Comparison of ENCODE assay signal across 27 cellular contexts in the genomic region with DNA sequence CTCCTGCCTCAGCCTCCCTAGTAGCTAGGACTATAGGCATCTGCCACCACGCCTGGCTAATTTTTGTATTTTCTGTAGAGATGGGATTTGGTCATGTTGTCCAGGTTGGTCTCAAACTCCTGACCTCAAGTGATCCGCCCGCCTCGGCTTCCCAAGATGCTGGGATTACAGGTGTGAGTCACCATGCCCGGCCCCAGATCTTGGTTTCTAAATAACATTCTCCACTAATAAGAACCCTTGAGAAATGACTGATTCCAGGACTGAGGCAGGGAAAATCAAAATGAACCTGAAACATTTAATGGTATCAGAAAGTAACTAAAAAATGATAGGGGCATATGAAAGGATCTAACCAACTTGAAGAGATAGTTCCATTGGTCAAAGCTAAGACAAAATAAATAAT. TPM values are rescaled to one million over a fixed set of nuclear protein-coding genes. Genes with fewer than 3 reads are reported as not detected.
DNase-seq lines count a peak whose midpoint lies in the region; ATAC-seq, FAIRE-seq and TF ChIP-seq lines count a peak whose summit lies in the region.
"Had no signal": no experiment of that assay in that cellular context is flagged by ENCODE, and none has a peak within 500 bp of the region (broad histone marks: within the 10 kb centered on the region; RNA-seq: fewer than 3 reads in every experiment).

No MANE protein-coding gene starts in this region.

- CTCF ChIA-PET in activated CD4-positive, alpha-beta T cell treated with anti-CD3 and anti-CD28 coated beads for 36 hours (lab: Charles Lee): no interaction called here
- CTCF ChIA-PET in WTC11 (lab: Charles Lee): no interaction called here

- no peak for TF ChIP-seq CTCF in GM12865 (IDR thresholded peaks at IDR 0.05; ENCODE audit: insufficient read depth, low read depth, low read length, missing control alignments)
- no peak for TF ChIP-seq CTCF in WTC11 (IDR thresholded peaks at IDR 0.05)
- no peak for TF ChIP-seq CTCF in epithelial cell of esophagus (IDR thresholded peaks at IDR 0.05; ENCODE audit: insufficient read depth, low read depth, low read length, missing control alignments)

- no peaks in the 10 kb centered on the region for H3K9me3 Mint-ChIP-seq in activated CD4-positive, alpha-beta T cell treated with anti-CD3 and anti-CD28 coated beads for 36 hours (ENCODE audit: low read depth)
- H3K9me3 Mint-ChIP-seq in WTC11: no peaks in the 10 kb centered on the region
- H3K9me3 Mint-ChIP-seq: CD8-positive, alpha-beta memory T cell had no signal

- peak; percentile 9 for DNase-seq in activated CD4-positive, alpha-beta T cell treated with anti-CD3 and anti-CD28 coated beads for 36 hours
- DNase-seq in activated CD4-positive, alpha-beta T cell treated with anti-CD3 and anti-CD28 coated beads for 48 hours: no peak
- DNase-seq in GM12865 (ENCODE audit: low read depth): peak; percentile 5
- DNase-seq in WTC11 (ENCODE audit: low spot score): no peak
- DNase-seq in epithelial cell of esophagus (ENCODE audit: low read depth): peak; percentile 6
- DNase-seq in GM12891 (ENCODE audit: insufficient read length, low spot score): no peak
- no peak for DNase-seq in hippocampal formation (lab: John Stamatoyannopoulos, UW)
- DNase-seq: Calu3; CD8-positive, alpha-beta memory T cell; DMS79 treated with DMSO at 0.1 percent for 48 hours; GF-D8; H7; Karpas-422; MG63; NCI-H1105 treated with DMSO at 0.1 percent for 48 hours; NCI-H146; NCI-H2029; NCI-H446; NCI-H524 treated with DMSO at 0.1 percent for 48 hours; NCI-H774; PC-9; SJCRH30 had no signal

- POLR2A ChIA-PET in activated CD4-positive, alpha-beta T cell treated with anti-CD3 and anti-CD28 coated beads for 36 hours (lab: Charles Lee): no interaction called here
- POLR2A ChIA-PET in WTC11 (lab: Charles Lee): no interaction called here

- intact Hi-C loops in activated CD4-positive, alpha-beta T cell treated with anti-CD3 and anti-CD28 coated beads for 36 hours (cut with DNase I, micrococcal nuclease): no loop called here

- peaks cover 3% of the 10 kb centered on the region for H3K4me1 Mint-ChIP-seq in activated CD4-positive, alpha-beta T cell treated with anti-CD3 and anti-CD28 coated beads for 36 hours
- peaks cover 11% of the 10 kb centered on the region for H3K4me1 Mint-ChIP-seq in WTC11

- no peaks in the 10 kb centered on the region for H3K36me3 Mint-ChIP-seq in activated CD4-positive, alpha-beta T cell treated with anti-CD3 and anti-CD28 coated beads for 36 hours (ENCODE audit: low read depth)
- H3K36me3 Mint-ChIP-seq in WTC11: peaks cover 8% of the 10 kb centered on the region; the same call in 1 of the 2 replicates

- no peak overlapping the region for H3K4me3 Mint-ChIP-seq in activated CD4-positive, alpha-beta T cell treated with anti-CD3 and anti-CD28 coated beads for 36 hours
- H3K4me3 Mint-ChIP-seq in WTC11: no peak overlapping the region
- H3K4me3 Mint-ChIP-seq: B cell; CD8-positive, alpha-beta memory T cell had no signal

- no peak for TF ChIP-seq POLR2A in GM12891 (IDR thresholded peaks at IDR 0.05; ENCODE audit: low read depth, low read length)

- peak; percentile 26 for ATAC-seq in activated CD4-positive, alpha-beta T cell treated with anti-CD3 and anti-CD28 coated beads for 36 hours
- ATAC-seq in WTC11 (no peak), GM19328 (IDR thresholded peaks at IDR 0.05; ENCODE audit: unreplicated experiment) (no peak)
- ATAC-seq: HepG2, Right ventricle myocardium inferior had no signal

- H3K4me3 ChIP-seq in GM12865 (ENCODE audit: low read depth, low read length) (no peak overlapping the region), epithelial cell of esophagus (ENCODE audit: low read length) (no peak overlapping the region)
- H3K4me3 ChIP-seq: MG63, PC-9, SJCRH30 had no signal

- H3K27ac Mint-ChIP-seq in activated CD4-positive, alpha-beta T cell treated with anti-CD3 and anti-CD28 coated beads for 36 hours: no peak overlapping the region
- H3K27ac Mint-ChIP-seq in WTC11: peak overlapping the region; percentile 28; the same call in 1 of the 2 replicates
- H3K27ac Mint-ChIP-seq: B cell; CD8-positive, alpha-beta memory T cell had no signal

- FAIRE-seq in GM12891 (lab: Jason Lieb, UNC): no peak
- FAIRE-seq: GM19239, HepG2 had no signal

- no peaks in the 10 kb centered on the region for H3K27me3 Mint-ChIP-seq in activated CD4-positive, alpha-beta T cell treated with anti-CD3 and anti-CD28 coated beads for 36 hours
- no peaks in the 10 kb centered on the region for H3K27me3 Mint-ChIP-seq in WTC11 (ENCODE audit: low read depth)
- H3K27me3 Mint-ChIP-seq: B cell; CD8-positive, alpha-beta memory T cell had no signal

TF ChIP-seq in WTC11, 78 proteins besides CTCF, POLR2A, EP300 and RAD21 (continues in another document):
- TF ChIP-seq, protein P1, sequence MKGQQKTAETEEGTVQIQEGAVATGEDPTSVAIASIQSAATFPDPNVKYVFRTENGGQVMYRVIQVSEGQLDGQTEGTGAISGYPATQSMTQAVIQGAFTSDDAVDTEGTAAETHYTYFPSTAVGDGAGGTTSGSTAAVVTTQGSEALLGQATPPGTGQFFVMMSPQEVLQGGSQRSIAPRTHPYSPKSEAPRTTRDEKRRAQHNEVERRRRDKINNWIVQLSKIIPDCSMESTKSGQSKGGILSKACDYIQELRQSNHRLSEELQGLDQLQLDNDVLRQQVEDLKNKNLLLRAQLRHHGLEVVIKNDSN (CRISPR knock-in tag; IDR thresholded peaks at IDR 0.05): no peak
- no peak for TF ChIP-seq ZNF263 (CRISPR knock-in tag; IDR thresholded peaks at IDR 0.05; ENCODE audit: low read depth)
- no peak for TF ChIP-seq FOXP1 (CRISPR knock-in tag; IDR thresholded peaks at IDR 0.05; ENCODE audit: borderline replicate concordance)
- TF ChIP-seq SOX15 (CRISPR knock-in tag; IDR thresholded peaks at IDR 0.05): no peak
- TF ChIP-seq, protein P2, sequence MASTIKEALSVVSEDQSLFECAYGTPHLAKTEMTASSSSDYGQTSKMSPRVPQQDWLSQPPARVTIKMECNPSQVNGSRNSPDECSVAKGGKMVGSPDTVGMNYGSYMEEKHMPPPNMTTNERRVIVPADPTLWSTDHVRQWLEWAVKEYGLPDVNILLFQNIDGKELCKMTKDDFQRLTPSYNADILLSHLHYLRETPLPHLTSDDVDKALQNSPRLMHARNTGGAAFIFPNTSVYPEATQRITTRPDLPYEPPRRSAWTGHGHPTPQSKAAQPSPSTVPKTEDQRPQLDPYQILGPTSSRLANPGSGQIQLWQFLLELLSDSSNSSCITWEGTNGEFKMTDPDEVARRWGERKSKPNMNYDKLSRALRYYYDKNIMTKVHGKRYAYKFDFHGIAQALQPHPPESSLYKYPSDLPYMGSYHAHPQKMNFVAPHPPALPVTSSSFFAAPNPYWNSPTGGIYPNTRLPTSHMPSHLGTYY (CRISPR knock-in tag; IDR thresholded peaks at IDR 0.05): no peak
- no peak for TF ChIP-seq ELF4 (CRISPR knock-in tag; IDR thresholded peaks at IDR 0.05; ENCODE audit: low read depth)
- TF ChIP-seq CBFB (CRISPR knock-in tag; IDR thresholded peaks at IDR 0.05; ENCODE audit: low read depth): no peak
- TF ChIP-seq MYBL2 (CRISPR knock-in tag; IDR thresholded peaks at IDR 0.05): no peak
- no peak for TF ChIP-seq ATF1 (CRISPR knock-in tag; IDR thresholded peaks at IDR 0.05)

TF ChIP-seq in GM12891, 5 proteins besides CTCF, POLR2A, EP300 and RAD21:
- TF ChIP-seq POLR2AphosphoS5 (IDR thresholded peaks at IDR 0.05; ENCODE audit: low read depth, low read length): no peak
- no peak for TF ChIP-seq POU2F2 (IDR thresholded peaks at IDR 0.05; ENCODE audit: low read depth, low read length)
- no peak for TF ChIP-seq PAX5 (IDR thresholded peaks at IDR 0.05; ENCODE audit: insufficient read depth, low read length, severe bottlenecking)
- no peak for TF ChIP-seq TAF1 (IDR thresholded peaks at IDR 0.05; ENCODE audit: low read depth, low read length)
- TF ChIP-seq SPI1 (IDR thresholded peaks at IDR 0.05; ENCODE audit: low read depth, low read length): no peak

RNA-seq across cellular contexts. Expression of a gene that starts 34.0 kb away (rescaled TPM):
- total RNA-seq in activated CD4-positive, alpha-beta T cell treated with anti-CD3 and anti-CD28 coated beads for 36 hours: 10 to 100 TPM in 1 of 2 experiments, 1 to 10 TPM in 1; 7.6 to 10.8 TPM
- 18.1 to 22.1 TPM (median 19.8 TPM) in 3 replicates for total RNA-seq in WTC11 (2021)
- polyA plus RNA-seq in GM12891 (2012; ENCODE audit: low read depth, missing spikeins): 8.1 TPM

Comparison
In these comparisons a context has a peak if more than half of its experiments do, and no peak if none do; other contexts are left out.
1. DNase-seq: peak in activated CD4-positive, alpha-beta T cell treated with anti-CD3 and anti-CD28 coated beads for 36 hours (single experiment), GM12865 (single experiment) and epithelial cell of esophagus (single experiment); none in activated CD4-positive, alpha-beta T cell treated with anti-CD3 and anti-CD28 coated beads for 48 hours (single experiment), WTC11 (single experiment), GM12891 (single experiment) and hippocampal formation (0 of 2).